Comparison of ENCODE assay signal across 17 cellular contexts in the genomic region with DNA sequence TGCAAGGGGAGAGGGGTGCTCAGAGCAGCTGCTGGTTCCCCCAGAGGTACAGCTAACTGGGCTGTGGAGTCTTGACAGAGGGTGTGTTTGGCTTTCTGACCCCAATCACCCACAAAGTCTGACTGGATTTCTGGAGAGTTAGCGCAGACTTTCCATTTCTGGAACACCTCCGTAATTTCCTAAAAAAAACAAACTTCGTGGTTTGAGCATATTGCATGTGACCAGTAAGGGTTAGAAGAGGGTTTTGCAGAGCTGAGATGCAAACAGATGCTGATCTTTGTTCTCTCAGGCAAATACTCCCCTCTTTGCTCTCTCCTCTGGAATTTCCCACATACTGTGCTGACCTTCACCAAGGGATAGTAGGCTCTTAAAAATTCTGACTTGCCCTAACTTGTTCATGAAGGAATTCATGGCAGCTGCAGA. TPM values are rescaled to one million over a fixed set of nuclear protein-coding genes. Genes with fewer than 3 reads are reported as not detected.
DNase-seq lines count a peak whose midpoint lies in the region; ATAC-seq, FAIRE-seq and TF ChIP-seq lines count a peak whose summit lies in the region.
"Had no signal": no experiment of that assay in that cellular context is flagged by ENCODE, and none has a peak within 500 bp of the region (broad histone marks: within the 10 kb centered on the region; RNA-seq: fewer than 3 reads in every experiment).

No MANE protein-coding gene starts in this region.

- H3K36me3 ChIP-seq in breast epithelium (no peaks in the 10 kb centered on the region), A673 (ENCODE audit: insufficient read depth, low read length, poor library complexity, severe bottlenecking) (no peaks in the 10 kb centered on the region)
- H3K36me3 ChIP-seq: neutrophil, thoracic aorta, WERI-Rb-1 had no signal

- H3K4me3 ChIP-seq in breast epithelium = no peak overlapping the region
- no peak overlapping the region for H3K4me3 ChIP-seq in A673 (ENCODE audit: low read depth, low read length, poor library complexity, severe bottlenecking)
- H3K4me3 ChIP-seq: dorsolateral prefrontal cortex, thoracic aorta had no signal

- H3K27ac Mint-ChIP-seq in stimulated activated naive CD8-positive, alpha-beta T cell treated with anti-CD3 and anti-CD28 coated beads, Interleukin-15, Interleukin-2, amounts not matched to agents 100 ng/mL and 50 ng/mL, for 24 hours = peak overlapping the region; percentile 4

- no peaks in the 10 kb centered on the region for H3K27me3 Mint-ChIP-seq in stimulated activated naive CD8-positive, alpha-beta T cell treated with anti-CD3 and anti-CD28 coated beads, Interleukin-15, Interleukin-2, amounts not matched to agents 100 ng/mL and 50 ng/mL, for 24 hours

- H3K27me3 ChIP-seq in breast epithelium (no peaks in the 10 kb centered on the region), A673 (replicated peaks; ENCODE audit: insufficient read depth, low read depth, low read length, poor library complexity) (peaks cover 40% of the 10 kb centered on the region)
- H3K27me3 ChIP-seq: dorsolateral prefrontal cortex, neutrophil had no signal

- intact Hi-C loops in breast epithelium (cut with DNase I; ENCODE audit: low total_unique reads) (no loop called here), A673 (cut with micrococcal nuclease; ENCODE audit: unreplicated experiment) (no loop called here)

- CTCF ChIA-PET in A673 (lab: Charles Lee) = no interaction called here

- FAIRE-seq in H54 (lab: Jason Lieb, UNC) = no peak
- FAIRE-seq: A204.1 had no signal

- no peaks in the 10 kb centered on the region for H3K9me3 ChIP-seq in breast epithelium
- H3K9me3 ChIP-seq in A673 (ENCODE audit: low read depth, low read length, poor library complexity, severe bottlenecking) = no peaks in the 10 kb centered on the region
- H3K9me3 ChIP-seq: neutrophil, thoracic aorta had no signal

- H3K4me1 ChIP-seq in breast epithelium (no peaks in the 10 kb centered on the region), A673 (ENCODE audit: insufficient read depth, low read length, poor library complexity, severe bottlenecking) (no peaks in the 10 kb centered on the region)

- peaks cover 57% of the 10 kb centered on the region for H3K4me1 Mint-ChIP-seq in stimulated activated naive CD8-positive, alpha-beta T cell treated with anti-CD3 and anti-CD28 coated beads, Interleukin-15, Interleukin-2, amounts not matched to agents 100 ng/mL and 50 ng/mL, for 24 hours (ENCODE audit: low read depth)

- TF ChIP-seq CTCF in breast epithelium (IDR thresholded peaks at IDR 0.05) (no peak), A673 (conservative IDR thresholded peaks at IDR 0.05; ENCODE audit: low read depth, low read length) (no peak)

- TF ChIP-seq POLR2A in breast epithelium (IDR thresholded peaks at IDR 0.05) (no peak), H54 (IDR thresholded peaks at IDR 0.05; ENCODE audit: low read depth, low read length) (no peak)

- no peaks in the 10 kb centered on the region for H3K9me3 Mint-ChIP-seq in stimulated activated naive CD8-positive, alpha-beta T cell treated with anti-CD3 and anti-CD28 coated beads, Interleukin-15, Interleukin-2, amounts not matched to agents 100 ng/mL and 50 ng/mL, for 24 hours

- ATAC-seq in stimulated activated naive CD8-positive, alpha-beta T cell treated with anti-CD3 and anti-CD28 coated beads, Interleukin-15, Interleukin-2, amounts not matched to agents 100 U/mL and 50 U/mL, for 24 hours = no peak
- ATAC-seq: left ventricle myocardium superior had no signal

- POLR2A ChIA-PET in A673 (lab: Charles Lee; ENCODE audit: low non-redundant PET) = no interaction called here

- BruUV-seq in A673 (replicated peaks; lab: Mats Ljungman, UMichigan) = no TSS peak

- DNase-seq in stimulated activated naive CD8-positive, alpha-beta T cell treated with anti-CD3 and anti-CD28 coated beads, Interleukin-15, Interleukin-2, amounts not matched to agents 100 U/mL and 50 U/mL, for 24 hours = no peak
- no peak for DNase-seq in breast epithelium (ENCODE audit: low spot score in 2 of 2)
- DNase-seq in iPS DF 19.7 (ENCODE audit: low read depth, low spot score) = peak; percentile 12
- no peak for DNase-seq in A673 (ENCODE audit: low spot score)
- no peak for DNase-seq in H54 (ENCODE audit: insufficient read length, low spot score)
- no peak for DNase-seq in retina
- DNase-seq in activated gamma-delta T cell (lab: John Stamatoyannopoulos, UW) = no peak
- DNase-seq: DMS153, dorsolateral prefrontal cortex, glutamatergic neuron, left ventricle myocardium superior, NCI-H2171, WERI-Rb-1 had no signal

- H3K4me3 Mint-ChIP-seq in stimulated activated naive CD8-positive, alpha-beta T cell treated with anti-CD3 and anti-CD28 coated beads, Interleukin-15, Interleukin-2, amounts not matched to agents 100 ng/mL and 50 ng/mL, for 24 hours = no peak overlapping the region

- peak overlapping the region; percentile 26 to 36 for H3K27ac ChIP-seq in breast epithelium
- H3K27ac ChIP-seq in A673 (ENCODE audit: low read depth, low read length, poor library complexity, severe bottlenecking) = no peak overlapping the region
- H3K27ac ChIP-seq: dorsolateral prefrontal cortex, neutrophil, thoracic aorta, WERI-Rb-1 had no signal

- no peaks in the 10 kb centered on the region for H3K36me3 Mint-ChIP-seq in stimulated activated naive CD8-positive, alpha-beta T cell treated with anti-CD3 and anti-CD28 coated beads, Interleukin-15, Interleukin-2, amounts not matched to agents 100 ng/mL and 50 ng/mL, for 24 hours (ENCODE audit: low read depth)

RNA-seq across cellular contexts. Expression of a gene that starts 44.5 kb away (rescaled TPM):
- total RNA-seq in breast epithelium = not detected
- not detected in 2 replicates for total RNA-seq in A673 (2021)
- total RNA-seq: dorsolateral prefrontal cortex, left ventricle myocardium superior, thoracic aorta had no signal
